Comparison of ENCODE assay signal across 24 cellular contexts in the genomic region with DNA sequence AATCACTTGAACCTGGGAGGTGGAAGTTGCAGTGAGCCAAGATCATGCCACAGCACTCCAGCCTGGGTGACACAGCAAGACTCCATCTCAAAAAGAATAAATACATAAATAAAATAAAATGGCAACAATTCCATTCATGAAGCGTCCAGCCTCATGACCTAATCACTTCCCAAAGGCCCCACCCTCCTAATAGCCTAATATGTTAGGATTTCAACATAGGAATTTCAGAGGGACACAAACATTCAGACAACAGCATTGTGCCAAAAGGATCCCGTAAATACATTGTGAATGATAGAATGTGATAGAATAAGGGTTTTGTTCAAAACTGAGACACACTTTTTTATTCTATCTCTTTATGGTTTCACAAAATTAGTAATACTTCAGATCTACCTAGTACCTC.
"Had no signal": no experiment of that assay in that cellular context is flagged by ENCODE, and none has a peak within 500 bp of the region (broad histone marks: within the 10 kb centered on the region; RNA-seq: fewer than 3 reads in every experiment).

No MANE protein-coding gene starts in this region.

- H3K27me3 ChIP-seq: breast epithelium, Peyer's patch had no signal

- H3K27ac Mint-ChIP-seq: activated CD8-positive, alpha-beta T cell treated with anti-CD3 and anti-CD28 coated beads, Interleukin-2, amount 10 ng/mL, durations not matched to agents 7 days and 5 days; activated naive CD8-positive, alpha-beta T cell treated with anti-CD3 and anti-CD28 coated beads, Interleukin-2, amount 10 ng/mL, durations not matched to agents 7 days and 5 days; T-helper 1 cell treated with Interleukin-12 subunit alpha and Interleukin-12 subunit beta and Interleukin-4 antibody, amounts not matched to agents 30 μg/mL and 1 μg/mL, for 36 hours; WTC11 had no signal

- H3K9me3 Mint-ChIP-seq: central memory CD8-positive, alpha-beta T cell; T-helper 1 cell treated with Interleukin-12 subunit alpha and Interleukin-12 subunit beta and Interleukin-4 antibody, amounts not matched to agents 30 μg/mL and 1 μg/mL, for 36 hours; WTC11 had no signal

- DNase-seq: activated CD4-positive, alpha-beta T cell treated with anti-CD3 and anti-CD28 coated beads for 48 hours; activated CD4-positive, alpha-beta T cell treated with anti-CD3 and anti-CD28 coated beads, Interleukin-2, amount 50 U/mL, for 4 hours; activated CD4-positive, CD25-positive, alpha-beta regulatory T cell treated with anti-CD3 and anti-CD28 coated beads, Interleukin-2, amount 50 U/mL, for 72 hours; activated CD8-positive, alpha-beta memory T cell treated with anti-CD3 and anti-CD28 coated beads, Interleukin-2, amount 50 U/mL, for 48 hours; activated CD8-positive, alpha-beta T cell treated with anti-CD3 and anti-CD28 coated beads, Interleukin-2, amount 10 ng/mL, durations not matched to agents 7 days and 5 days; activated naive CD4-positive, alpha-beta T cell treated with anti-CD3 and anti-CD28 coated beads, Interleukin-2, amount 50 U/mL, for 16 hours; activated naive CD8-positive, alpha-beta T cell treated with anti-CD3 and anti-CD28 coated beads, Interleukin-2, amount 10 ng/mL, durations not matched to agents 7 days and 5 days; activated T-cell treated with anti-CD3 and anti-CD28 coated beads, Interleukin-2, amount 50 U/mL, for 1 hour; aorta; NCI-H1092; NCI-H1417; NCI-H1930; NCI-H2171; NCI-H2227 treated with DMSO at 0.1 percent for 48 hours; NCI-H526 treated with DMSO at 0.1 percent for 48 hours; NCI-H82; Peyer's patch; SHP77 treated with DMSO at 0.1 percent for 48 hours; T-helper 9 cell had no signal

- H3K4me3 ChIP-seq: breast epithelium, Peyer's patch had no signal

- H3K27ac ChIP-seq: Peyer's patch, RWPE1 had no signal

- H3K36me3 Mint-ChIP-seq: activated naive CD8-positive, alpha-beta T cell treated with anti-CD3 and anti-CD28 coated beads, Interleukin-2, amount 10 ng/mL, durations not matched to agents 7 days and 5 days; WTC11 had no signal

- H3K9me3 ChIP-seq: breast epithelium, Peyer's patch had no signal

- ATAC-seq: activated CD8-positive, alpha-beta T cell treated with anti-CD3 and anti-CD28 coated beads, Interleukin-2, amount 10 ng/mL, durations not matched to agents 7 days and 5 days; WTC11 had no signal

- H3K36me3 ChIP-seq: breast epithelium, Peyer's patch had no signal

- H3K4me3 Mint-ChIP-seq: activated CD8-positive, alpha-beta T cell treated with anti-CD3 and anti-CD28 coated beads, Interleukin-2, amount 10 ng/mL, durations not matched to agents 7 days and 5 days; activated naive CD8-positive, alpha-beta T cell treated with anti-CD3 and anti-CD28 coated beads, Interleukin-2, amount 10 ng/mL, durations not matched to agents 7 days and 5 days; central memory CD8-positive, alpha-beta T cell; T-helper 1 cell treated with Interleukin-12 subunit alpha and Interleukin-12 subunit beta and Interleukin-4 antibody, amounts not matched to agents 30 μg/mL and 1 μg/mL, for 36 hours; WTC11 had no signal

- H3K4me1 Mint-ChIP-seq: WTC11 had no signal

- H3K4me1 ChIP-seq: breast epithelium, Peyer's patch had no signal

- H3K27me3 Mint-ChIP-seq: activated naive CD8-positive, alpha-beta T cell treated with anti-CD3 and anti-CD28 coated beads, Interleukin-2, amount 10 ng/mL, durations not matched to agents 7 days and 5 days; central memory CD8-positive, alpha-beta T cell had no signal
